8 cellular contexts compared by ENCODE assay signal in genomic region chr7:73715648-73716317, GRCh38.
DNase-seq lines count a peak whose midpoint lies in the region; ATAC-seq and TF ChIP-seq lines count a peak whose summit lies in the region.

No MANE protein-coding gene starts in this region.

- TF ChIP-seq POLR2A in erythroblast (IDR thresholded peaks at IDR 0.05; ENCODE audit: low read length): no peak

- H3K4me3 ChIP-seq in LNCaP clone FGC (ENCODE audit: low read depth, low read length): no peak overlapping the region

- ATAC-seq in GM21390 (IDR thresholded peaks at IDR 0.05; ENCODE audit: unreplicated experiment) (no peak), HG02678 (IDR thresholded peaks at IDR 0.05; ENCODE audit: unreplicated experiment) (no peak), GM21367 (IDR thresholded peaks at IDR 0.05; ENCODE audit: unreplicated experiment) (no peak)

- no peak for TF ChIP-seq CTCF in LNCaP clone FGC (IDR thresholded peaks at IDR 0.05; ENCODE audit: control insufficient read depth, extremely low read depth, insufficient read depth)

- DNase-seq in DMS79 (lab: John Stamatoyannopoulos, UW): peak; percentile 24
- DNase-seq in LNCaP clone FGC (ENCODE audit: low read depth): peak; percentile 18
- DNase-seq in SW 1271 (lab: John Stamatoyannopoulos, UW): peak; percentile 90 to 97
- peak; percentile 93 to 94 for DNase-seq in erythroblast (lab: John Stamatoyannopoulos, UW)
- peak in 3 of 4 experiments; percentile 34 to 71 (median 51) for DNase-seq in stimulated activated CD4-positive, alpha-beta T cell treated with anti-CD3 and anti-CD28 coated beads, Interleukin-1b, Interleukin-23, amount 100 ng/mL, for 24 hours (ENCODE audit: low read depth in 4 of 4, low spot score in 1 of 4)

Comparison
In these comparisons a context has a peak if more than half of its experiments do, and no peak if none do; other contexts are left out.
1. DNase-seq: peak in every context shown above with its lines; median percentile 94 in SW 1271; 94 in erythroblast; 51 in stimulated activated CD4-positive, alpha-beta T cell treated with anti-CD3 and anti-CD28 coated beads, Interleukin-1b, Interleukin-23, amount 100 ng/mL, for 24 hours; 24 in DMS79; 18 in LNCaP clone FGC.